In genomic region chr6:166977626-166978550, GRCh38 we compare ENCODE assay signal across 13 cellular contexts.
"Had no signal": no experiment of that assay in that cellular context is flagged by ENCODE, and none has a peak within 500 bp of the region (broad histone marks: within the 10 kb centered on the region; RNA-seq: fewer than 3 reads in every experiment).

No MANE protein-coding gene starts in this region.

- DNase-seq: activated CD4-positive, alpha-beta memory T cell treated with anti-CD3 and anti-CD28 coated beads for 36 hours; activated CD4-positive, CD25-positive, alpha-beta regulatory T cell treated with anti-CD3 and anti-CD28 coated beads, Interleukin-2, amount 50 U/mL, for 72 hours; activated gamma-delta T cell treated with Interleukin-2 at 50 U/mL for 16 hours; activated T-cell treated with anti-CD3 and anti-CD28 coated beads, Interleukin-2, amount 50 U/mL, for 48 hours; colonic mucosa; effector CD8-positive, alpha-beta T cell; lower lobe of right lung; naive B cell; posterior cingulate gyrus; small intestine; stimulated activated naive B cell treated with anti-CD40 and anti-IgM and Interleukin-4, amounts not matched to agents 10 μg/mL and 1 μg/mL and 100 μg/mL, for 72 hours had no signal

- H3K27ac Mint-ChIP-seq: activated CD4-positive, alpha-beta memory T cell treated with anti-CD3 and anti-CD28 coated beads for 36 hours; stimulated activated naive B cell treated with anti-CD40 and anti-IgM and Interleukin-4, amounts not matched to agents 10 μg/mL and 1 μg/mL and 100 μg/mL, for 72 hours; T-helper 2 cell treated with Interferon-gamma antibody and Interleukin-4, amounts not matched to agents 5 μg/mL and 100 μg/mL, for 36 hours had no signal

- H3K4me3 Mint-ChIP-seq: activated CD4-positive, alpha-beta memory T cell treated with anti-CD3 and anti-CD28 coated beads for 36 hours; naive B cell; stimulated activated naive B cell treated with anti-CD40 and anti-IgM and Interleukin-4, amounts not matched to agents 10 μg/mL and 1 μg/mL and 100 μg/mL, for 72 hours; T-helper 2 cell treated with Interferon-gamma antibody and Interleukin-4, amounts not matched to agents 5 μg/mL and 100 μg/mL, for 36 hours had no signal

- H3K4me3 ChIP-seq: colonic mucosa, lower lobe of right lung, tibial nerve had no signal

- H3K9me3 Mint-ChIP-seq: activated CD4-positive, alpha-beta memory T cell treated with anti-CD3 and anti-CD28 coated beads for 36 hours; naive B cell; stimulated activated naive B cell treated with anti-CD40 and anti-IgM and Interleukin-4, amounts not matched to agents 10 μg/mL and 1 μg/mL and 100 μg/mL, for 72 hours; T-helper 2 cell treated with Interferon-gamma antibody and Interleukin-4, amounts not matched to agents 5 μg/mL and 100 μg/mL, for 36 hours had no signal

- H3K4me1 Mint-ChIP-seq: stimulated activated naive B cell treated with anti-CD40 and anti-IgM and Interleukin-4, amounts not matched to agents 10 μg/mL and 1 μg/mL and 100 μg/mL, for 72 hours had no signal

- H3K27me3 Mint-ChIP-seq: activated CD4-positive, alpha-beta memory T cell treated with anti-CD3 and anti-CD28 coated beads for 36 hours; naive B cell; stimulated activated naive B cell treated with anti-CD40 and anti-IgM and Interleukin-4, amounts not matched to agents 10 μg/mL and 1 μg/mL and 100 μg/mL, for 72 hours had no signal
